5 cellular contexts compared by ENCODE assay signal in genomic region chr1:108454511-108454910, GRCh38. TPM values are rescaled to one million over a fixed set of nuclear protein-coding genes. Genes with fewer than 3 reads are reported as not detected.
"Had no signal": no experiment of that assay in that cellular context is flagged by ENCODE, and none has a peak within 500 bp of the region (broad histone marks: within the 10 kb centered on the region; RNA-seq: fewer than 3 reads in every experiment).

No MANE protein-coding gene starts in this region.

RNA-seq across cellular contexts. Expression of gene NBPF6, which starts 4.4 kb away (rescaled TPM):
- total RNA-seq: HepG2, HT-29, HT1080, IMR-90 had no signal
- polyA plus RNA-seq: HepG2, IgD-negative memory B cell, IMR-90 had no signal
